17 cellular contexts compared by ENCODE assay signal in the genomic region with DNA sequence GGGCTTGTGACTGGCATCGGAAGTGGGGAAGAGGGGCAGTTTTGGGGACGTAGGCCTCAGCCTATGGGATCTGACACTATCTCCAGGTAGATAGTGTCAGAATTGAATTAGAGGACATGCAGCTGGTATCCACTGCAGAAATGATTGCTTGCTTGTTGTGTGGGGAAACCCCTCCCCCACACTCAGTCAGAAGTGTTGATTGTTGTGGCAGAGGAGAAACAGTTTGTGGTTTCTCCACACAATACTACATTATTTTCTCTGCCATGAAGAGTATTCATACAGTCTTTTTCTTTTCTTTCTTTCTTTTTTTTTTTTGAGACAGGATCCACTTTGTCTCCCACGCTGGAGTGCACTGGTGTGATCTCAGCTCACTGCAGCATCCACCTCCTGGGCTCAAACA.
DNase-seq lines count a peak whose midpoint lies in the region; ATAC-seq and TF ChIP-seq lines count a peak whose summit lies in the region.
"Had no signal": no experiment of that assay in that cellular context is flagged by ENCODE, and none has a peak within 500 bp of the region (broad histone marks: within the 10 kb centered on the region; RNA-seq: fewer than 3 reads in every experiment).

No MANE protein-coding gene starts in this region.

- H3K4me1 ChIP-seq in KMS-11 (ENCODE audit: low read depth, poor library complexity, severe bottlenecking) (peaks cover 89% of the 10 kb centered on the region), trophoblast cell (ENCODE audit: control insufficient read depth in 1 of 2, insufficient read depth in 2 of 2, low read length in 2 of 2) (no peaks in the 10 kb centered on the region), foreskin keratinocyte (peaks cover 7% of the 10 kb centered on the region)
- H3K4me1 ChIP-seq: colonic mucosa, testis had no signal

- H3K36me3 ChIP-seq in KMS-11 (ENCODE audit: insufficient read depth) (no peaks in the 10 kb centered on the region), trophoblast cell (ENCODE audit: control insufficient read depth in 1 of 2, insufficient read depth in 2 of 2, low read length in 2 of 2) (no peaks in the 10 kb centered on the region)
- H3K36me3 ChIP-seq: colonic mucosa, spleen had no signal

- no peaks in the 10 kb centered on the region for H3K79me1 ChIP-seq in trophoblast cell (ENCODE audit: low read length)

- H3K27ac ChIP-seq in KMS-11 (peak overlapping the region; percentile 83), substantia nigra (ENCODE audit: low read depth, low read length, poor library complexity, severe bottlenecking) (peak overlapping the region; percentile 73), trophoblast cell (ENCODE audit: low read depth, low read length) (no peak overlapping the region), foreskin keratinocyte (no peak overlapping the region)
- H3K27ac ChIP-seq: colonic mucosa, spleen, testis had no signal

- H2BK5ac ChIP-seq in trophoblast cell (ENCODE audit: low read depth, low read length, poor library complexity), result no peak overlapping the region

- WGBS in trophoblast cell (ENCODE audit: extremely low coverage, insufficient coverage, insufficient read length), result no CpG with 5 or more reads among the region's 3 CpGs

- H4K8ac ChIP-seq in trophoblast cell (ENCODE audit: low read depth, low read length), result no peak overlapping the region

- no peak overlapping the region for H3K18ac ChIP-seq in trophoblast cell (ENCODE audit: low read length)

- no peaks in the 10 kb centered on the region for H3K27me3 Mint-ChIP-seq in central memory CD8-positive, alpha-beta T cell

- no peak overlapping the region for H3K23ac ChIP-seq in trophoblast cell (ENCODE audit: low read length)

- no peaks in the 10 kb centered on the region for H3K79me2 ChIP-seq in KMS-11 (ENCODE audit: insufficient read depth, low read depth)
- H3K79me2 ChIP-seq in trophoblast cell (ENCODE audit: control insufficient read depth, insufficient read depth, low read length, poor library complexity), result no peaks in the 10 kb centered on the region

- no peak overlapping the region for H3K14ac ChIP-seq in trophoblast cell (ENCODE audit: low read length)

- ATAC-seq in central memory CD8-positive, alpha-beta T cell (replicated peaks; ENCODE audit: extremely low read depth, poor library complexity, severe bottlenecking), result peak; percentile 60
- no peak for ATAC-seq in foreskin keratinocyte
- no peak for ATAC-seq in Right ventricle myocardium inferior

- no peak overlapping the region for H2BK120ac ChIP-seq in trophoblast cell (ENCODE audit: insufficient read depth, low read length, poor library complexity)

- no peak overlapping the region for H4K12ac ChIP-seq in trophoblast cell (ENCODE audit: low read depth, low read length)

- no peak overlapping the region for H4K91ac ChIP-seq in trophoblast cell (ENCODE audit: low read depth, low read length)

- intact Hi-C loops in Right ventricle myocardium inferior (cut with DNase I), result loop anchor here (5.0 kb wide), 1 partner anchor 43 kb away; no protein-coding TSS in a partner anchor

- no peak overlapping the region for H3K27ac Mint-ChIP-seq in central memory CD8-positive, alpha-beta T cell (ENCODE audit: low read depth)

- no peaks in the 10 kb centered on the region for H3K9me3 ChIP-seq in trophoblast cell (ENCODE audit: insufficient read depth, low read depth, low read length)
- H3K9me3 ChIP-seq: colonic mucosa, spleen, testis had no signal

- H2AFZ ChIP-seq in KMS-11 (ENCODE audit: low read depth) (peak overlapping the region; percentile 67), trophoblast cell (ENCODE audit: insufficient read depth, low read length, poor library complexity) (no peak overlapping the region)

- H3K4me3 ChIP-seq in KMS-11 (IDR thresholded peaks at IDR 0.05; ENCODE audit: insufficient read depth, low read depth, low read length) (no peak overlapping the region), trophoblast cell (ENCODE audit: low read depth, low read length) (no peak overlapping the region)
- H3K4me3 ChIP-seq: colonic mucosa, lung, spleen, testis had no signal

- DNase-seq in activated gamma-delta T cell treated with Interleukin-2 at 50 U/mL for 16 hours (peak; percentile 14), activated gamma-delta T cell (lab: John Stamatoyannopoulos, UW) (no peak), substantia nigra (lab: John Stamatoyannopoulos, UW) (peak in 30 of 49 donors; percentile 0 to 60 (median 16)), trophoblast cell (no peak), foreskin keratinocyte (no peak), Right ventricle myocardium inferior (ENCODE audit: missing footprints) (no peak)
- DNase-seq in central memory CD8-positive, alpha-beta T cell (ENCODE audit: low spot score in 2 of 2), result no peak
- DNase-seq: colonic mucosa, DMS53, KG1, NCI-H187, NCI-H526 treated with DMSO at 0.1 percent for 48 hours, spleen, T1000, testis had no signal

- H3K4me3 Mint-ChIP-seq in central memory CD8-positive, alpha-beta T cell, result no peak overlapping the region

- H3K9me3 Mint-ChIP-seq in central memory CD8-positive, alpha-beta T cell, result no peaks in the 10 kb centered on the region

- peaks cover 2% of the 10 kb centered on the region for H3K36me3 Mint-ChIP-seq in central memory CD8-positive, alpha-beta T cell (ENCODE audit: insufficient read depth)

- H2BK12ac ChIP-seq in trophoblast cell (ENCODE audit: low read length), result no peak overlapping the region

- H3K9ac ChIP-seq in KMS-11, result peak overlapping the region; percentile 38
- no peak overlapping the region for H3K9ac ChIP-seq in trophoblast cell (ENCODE audit: low read length)

- no peak overlapping the region for H2AK5ac ChIP-seq in trophoblast cell (ENCODE audit: low read length)

- peak overlapping the region; percentile 90 for H3K4me2 ChIP-seq in KMS-11
- no peak overlapping the region for H3K4me2 ChIP-seq in trophoblast cell (ENCODE audit: low read length)

- H3K27me3 ChIP-seq in KMS-11 (ENCODE audit: insufficient read depth, low read depth) (no peaks in the 10 kb centered on the region), trophoblast cell (ENCODE audit: insufficient read depth, low read length) (no peaks in the 10 kb centered on the region), foreskin keratinocyte (no peaks in the 10 kb centered on the region)
- H3K27me3 ChIP-seq: colonic mucosa, spleen, testis had no signal

- H4K20me1 ChIP-seq in KMS-11 (ENCODE audit: insufficient read depth), result no peaks in the 10 kb centered on the region

- no peak overlapping the region for H3K4ac ChIP-seq in trophoblast cell (ENCODE audit: low read depth, low read length)

- TF ChIP-seq CTCF in KMS-11 (conservative IDR thresholded peaks at IDR 0.05; ENCODE audit: low read depth, low read length), result no peak
- TF ChIP-seq CTCF in foreskin keratinocyte (conservative IDR thresholded peaks at IDR 0.05), result no peak

- H3K4me1 Mint-ChIP-seq in central memory CD8-positive, alpha-beta T cell, result peaks cover 24% of the 10 kb centered on the region

Comparison
In these comparisons a context has a peak if more than half of its experiments do, and no peak if none do; other contexts are left out.
1. DNase-seq: peak in activated gamma-delta T cell treated with Interleukin-2 at 50 U/mL for 16 hours (single experiment) and substantia nigra (30 of 49); none in activated gamma-delta T cell (single experiment), central memory CD8-positive, alpha-beta T cell (0 of 2), trophoblast cell (0 of 2), foreskin keratinocyte (0 of 2) and Right ventricle myocardium inferior (single experiment).
2. H3K27ac ChIP-seq: peak in KMS-11 (single experiment) and substantia nigra (single experiment); none in trophoblast cell (single experiment) and foreskin keratinocyte (single experiment).